In the genomic region with DNA sequence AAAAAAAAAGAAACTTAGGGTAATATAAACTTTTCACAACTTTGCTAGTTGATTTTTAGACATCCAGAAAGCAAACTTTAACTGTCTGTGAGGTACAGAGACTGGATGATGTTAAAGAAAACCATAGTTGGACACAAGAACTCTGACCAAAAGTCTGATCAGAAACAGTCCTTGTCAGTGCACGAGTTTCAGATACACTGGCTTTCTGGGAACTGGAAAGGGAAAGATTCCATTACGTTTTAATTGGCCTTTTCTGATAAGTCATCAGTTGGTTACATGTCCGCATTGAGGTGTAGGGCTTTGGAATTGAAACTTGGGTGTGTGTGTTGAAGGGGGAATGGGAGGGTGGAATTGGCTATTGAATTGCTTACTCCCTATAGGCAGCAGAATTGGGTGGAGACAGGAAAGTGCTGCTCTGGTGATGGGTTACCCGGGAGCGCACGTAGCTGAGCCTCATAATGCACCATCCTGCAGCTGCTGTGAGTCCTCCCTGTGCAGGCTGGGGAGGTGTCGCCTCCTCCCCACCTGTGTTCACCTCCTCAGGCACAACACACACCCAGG, we compare ENCODE assay signal across 24 cellular contexts. TPM values are rescaled to one million over a fixed set of nuclear protein-coding genes. Genes with fewer than 3 reads are reported as not detected.
DNase-seq lines count a peak whose midpoint lies in the region; ATAC-seq and TF ChIP-seq lines count a peak whose summit lies in the region.
"Had no signal": no experiment of that assay in that cellular context is flagged by ENCODE, and none has a peak within 500 bp of the region (broad histone marks: within the 10 kb centered on the region; RNA-seq: fewer than 3 reads in every experiment).

No MANE protein-coding gene starts in this region.

- whole genome bisulfite sequencing in mesenchymal stem cell = 95% methylated on average over 6 of the region's 7 CpGs

- no peaks in the 10 kb centered on the region for H3K79me1 ChIP-seq in mesenchymal stem cell (replicated peaks; ENCODE audit: low read length, poor library complexity, severe bottlenecking)

- peaks cover 18% of the 10 kb centered on the region for H3K4me1 ChIP-seq in mesenchymal stem cell (ENCODE audit: control insufficient read depth, insufficient read depth, low read depth, low read length)

- intact Hi-C loops in dendritic cell treated with granulocyte-macrophage colony-stimulating factor and Interleukin-4, amounts not matched to agents 40 ng/mL and 50 ng/mL, for 4 days (cut with micrococcal nuclease) = no loop called here

- H3K27me3 ChIP-seq in mesenchymal stem cell (ENCODE audit: control insufficient read depth in 1 of 2, insufficient read depth in 1 of 2, low read length in 2 of 2) = no peaks in the 10 kb centered on the region
- H3K27me3 ChIP-seq: dorsolateral prefrontal cortex had no signal

- no peak overlapping the region for H3K23ac ChIP-seq in mesenchymal stem cell (ENCODE audit: low read length in 2 of 2)

- H3K27ac ChIP-seq in mesenchymal stem cell (ENCODE audit: low read length, poor library complexity, severe bottlenecking) = no peak overlapping the region
- H3K27ac ChIP-seq: parathyroid adenoma had no signal

- no peak for DNase-seq in activated naive CD8-positive, alpha-beta T cell treated with anti-CD3 and anti-CD28 coated beads, Interleukin-2, amount 10 ng/mL, durations not matched to agents 7 days and 5 days
- no peak for DNase-seq in activated naive CD8-positive, alpha-beta T cell treated with anti-CD3 and anti-CD28 coated beads for 36 hours
- DNase-seq in mesenchymal stem cell (no peak), type B pancreatic cell (ENCODE audit: extremely low spot score, unreplicated experiment) (no peak)
- DNase-seq: activated CD4-positive, alpha-beta T cell treated with anti-CD3 and anti-CD28 coated beads for 4 hours; activated naive CD4-positive, alpha-beta T cell treated with anti-CD3 and anti-CD28 coated beads, Interleukin-2, amount 50 U/mL, for 16 hours; DMS53; dorsolateral prefrontal cortex; GOT3; hippocampal formation; left cardiac atrium; NCI-H2029; NCI-H524; stimulated activated CD4-positive, alpha-beta T cell treated with anti-CD3 and anti-CD28 coated beads, Interleukin-12 subunit alpha, Interleukin-12 subunit beta, amount 100 ng/mL, for 4 hours had no signal

- no peak overlapping the region for H3K14ac ChIP-seq in mesenchymal stem cell (ENCODE audit: low read length in 2 of 2)

- peak overlapping the region; percentile 53 for H3K9ac ChIP-seq in mesenchymal stem cell (ENCODE audit: low read length)
- H3K9ac ChIP-seq: parathyroid adenoma had no signal

- H3K36me3 Mint-ChIP-seq in activated naive CD8-positive, alpha-beta T cell treated with anti-CD3 and anti-CD28 coated beads, Interleukin-2, amount 10 ng/mL, durations not matched to agents 7 days and 5 days = peaks cover 19% of the 10 kb centered on the region
- peaks cover 32% of the 10 kb centered on the region for H3K36me3 Mint-ChIP-seq in activated naive CD8-positive, alpha-beta T cell treated with anti-CD3 and anti-CD28 coated beads for 36 hours
- H3K36me3 Mint-ChIP-seq in dendritic cell treated with granulocyte-macrophage colony-stimulating factor and Interleukin-4, amounts not matched to agents 40 ng/mL and 50 ng/mL, for 4 days (ENCODE audit: low read depth) = peaks cover 68% of the 10 kb centered on the region
- peaks cover 37% of the 10 kb centered on the region for H3K36me3 Mint-ChIP-seq in type B pancreatic cell

- H3K18ac ChIP-seq in mesenchymal stem cell (ENCODE audit: low read depth in 1 of 2, low read length in 2 of 2) = no peak overlapping the region

- no peak overlapping the region for H3K4me3 ChIP-seq in mesenchymal stem cell (ENCODE audit: insufficient read depth in 1 of 2, low read depth in 1 of 2, low read length in 2 of 2)
- H3K4me3 ChIP-seq: A549, dorsolateral prefrontal cortex had no signal

- no peak overlapping the region for H4K8ac ChIP-seq in mesenchymal stem cell (ENCODE audit: low read length)

- no peak overlapping the region for H2BK12ac ChIP-seq in mesenchymal stem cell (ENCODE audit: low read length in 2 of 2)

- H3K4me2 ChIP-seq in mesenchymal stem cell (ENCODE audit: low read length, poor library complexity, severe bottlenecking) = no peak overlapping the region
- H3K4me2 ChIP-seq: A549 had no signal

- no peak overlapping the region for H2AK5ac ChIP-seq in mesenchymal stem cell (ENCODE audit: low read length, severe bottlenecking)

- no peak for TF ChIP-seq CTCF in type B pancreatic cell (conservative IDR thresholded peaks at IDR 0.05)

- no peak overlapping the region for H2BK120ac ChIP-seq in mesenchymal stem cell (ENCODE audit: low read depth, low read length)

- H3K4ac ChIP-seq in mesenchymal stem cell (ENCODE audit: low read depth in 1 of 2, low read length in 2 of 2) = no peak overlapping the region

- no peak for ATAC-seq in activated naive CD8-positive, alpha-beta T cell treated with anti-CD3 and anti-CD28 coated beads, Interleukin-2, amount 10 ng/mL, durations not matched to agents 7 days and 5 days (ENCODE audit: low read depth)
- ATAC-seq in GM18519 (IDR thresholded peaks at IDR 0.05; ENCODE audit: low FRiP score, unreplicated experiment) (no peak), GM21528 (IDR thresholded peaks at IDR 0.05; ENCODE audit: low FRiP score, unreplicated experiment) (no peak), GM19397 (IDR thresholded peaks at IDR 0.05; ENCODE audit: unreplicated experiment) (no peak)
- ATAC-seq: A549; SK-N-SH treated with all-trans-retinoic acid at 6 μM for 48 hours; stimulated activated memory B cell treated with anti-CD40 and anti-IgM and Interleukin-4, amounts not matched to agents 10 μg/mL and 1 μg/mL and 100 μg/mL, for 72 hours had no signal

- POLR2A ChIA-PET in activated naive CD8-positive, alpha-beta T cell treated with anti-CD3 and anti-CD28 coated beads, Interleukin-2, amount 10 ng/mL, durations not matched to agents 7 days and 5 days (lab: Charles Lee) = no interaction called here

- H2BK5ac ChIP-seq in mesenchymal stem cell (ENCODE audit: low read depth, low read length, poor library complexity, severe bottlenecking) = no peak overlapping the region

- no peak overlapping the region for H3K4me3 Mint-ChIP-seq in activated naive CD8-positive, alpha-beta T cell treated with anti-CD3 and anti-CD28 coated beads, Interleukin-2, amount 10 ng/mL, durations not matched to agents 7 days and 5 days
- no peak overlapping the region for H3K4me3 Mint-ChIP-seq in activated naive CD8-positive, alpha-beta T cell treated with anti-CD3 and anti-CD28 coated beads for 36 hours
- no peak overlapping the region for H3K4me3 Mint-ChIP-seq in dendritic cell treated with granulocyte-macrophage colony-stimulating factor and Interleukin-4, amounts not matched to agents 40 ng/mL and 50 ng/mL, for 4 days
- no peak overlapping the region for H3K4me3 Mint-ChIP-seq in type B pancreatic cell
- H3K4me3 Mint-ChIP-seq: brain; IgD-negative memory B cell; stimulated activated memory B cell treated with anti-CD40 and anti-IgM and Interleukin-4, amounts not matched to agents 10 μg/mL and 1 μg/mL and 100 μg/mL, for 72 hours had no signal

- H3K4me1 Mint-ChIP-seq in activated naive CD8-positive, alpha-beta T cell treated with anti-CD3 and anti-CD28 coated beads, Interleukin-2, amount 10 ng/mL, durations not matched to agents 7 days and 5 days = peaks cover 22% of the 10 kb centered on the region
- peaks cover 35% of the 10 kb centered on the region for H3K4me1 Mint-ChIP-seq in activated naive CD8-positive, alpha-beta T cell treated with anti-CD3 and anti-CD28 coated beads for 36 hours
- H3K4me1 Mint-ChIP-seq in dendritic cell treated with granulocyte-macrophage colony-stimulating factor and Interleukin-4, amounts not matched to agents 40 ng/mL and 50 ng/mL, for 4 days (ENCODE audit: low read depth) = peaks cover 61% of the 10 kb centered on the region
- peaks cover 18% of the 10 kb centered on the region for H3K4me1 Mint-ChIP-seq in type B pancreatic cell (ENCODE audit: unreplicated experiment)

- H3K27ac Mint-ChIP-seq in activated naive CD8-positive, alpha-beta T cell treated with anti-CD3 and anti-CD28 coated beads, Interleukin-2, amount 10 ng/mL, durations not matched to agents 7 days and 5 days = peak overlapping the region; percentile 64
- no peak overlapping the region for H3K27ac Mint-ChIP-seq in activated naive CD8-positive, alpha-beta T cell treated with anti-CD3 and anti-CD28 coated beads for 36 hours
- H3K27ac Mint-ChIP-seq in dendritic cell treated with granulocyte-macrophage colony-stimulating factor and Interleukin-4, amounts not matched to agents 40 ng/mL and 50 ng/mL, for 4 days = peak overlapping the region; percentile 34
- peak overlapping the region; percentile 80 for H3K27ac Mint-ChIP-seq in type B pancreatic cell
- H3K27ac Mint-ChIP-seq: stimulated activated memory B cell treated with anti-CD40 and anti-IgM and Interleukin-4, amounts not matched to agents 10 μg/mL and 1 μg/mL and 100 μg/mL, for 72 hours had no signal

- no peaks in the 10 kb centered on the region for H3K9me3 Mint-ChIP-seq in activated naive CD8-positive, alpha-beta T cell treated with anti-CD3 and anti-CD28 coated beads, Interleukin-2, amount 10 ng/mL, durations not matched to agents 7 days and 5 days
- H3K9me3 Mint-ChIP-seq in activated naive CD8-positive, alpha-beta T cell treated with anti-CD3 and anti-CD28 coated beads for 36 hours = no peaks in the 10 kb centered on the region
- no peaks in the 10 kb centered on the region for H3K9me3 Mint-ChIP-seq in dendritic cell treated with granulocyte-macrophage colony-stimulating factor and Interleukin-4, amounts not matched to agents 40 ng/mL and 50 ng/mL, for 4 days
- H3K9me3 Mint-ChIP-seq in type B pancreatic cell = no peaks in the 10 kb centered on the region
- H3K9me3 Mint-ChIP-seq: brain; IgD-negative memory B cell; stimulated activated memory B cell treated with anti-CD40 and anti-IgM and Interleukin-4, amounts not matched to agents 10 μg/mL and 1 μg/mL and 100 μg/mL, for 72 hours had no signal

- H2AFZ ChIP-seq in mesenchymal stem cell (ENCODE audit: low read depth, low read length) = no peak overlapping the region
- H2AFZ ChIP-seq: parathyroid adenoma had no signal

- no peaks in the 10 kb centered on the region for H3K27me3 Mint-ChIP-seq in activated naive CD8-positive, alpha-beta T cell treated with anti-CD3 and anti-CD28 coated beads, Interleukin-2, amount 10 ng/mL, durations not matched to agents 7 days and 5 days
- H3K27me3 Mint-ChIP-seq in activated naive CD8-positive, alpha-beta T cell treated with anti-CD3 and anti-CD28 coated beads for 36 hours = no peaks in the 10 kb centered on the region
- no peaks in the 10 kb centered on the region for H3K27me3 Mint-ChIP-seq in dendritic cell treated with granulocyte-macrophage colony-stimulating factor and Interleukin-4, amounts not matched to agents 40 ng/mL and 50 ng/mL, for 4 days
- H3K27me3 Mint-ChIP-seq in type B pancreatic cell = no peaks in the 10 kb centered on the region
- H3K27me3 Mint-ChIP-seq: brain; IgD-negative memory B cell; stimulated activated memory B cell treated with anti-CD40 and anti-IgM and Interleukin-4, amounts not matched to agents 10 μg/mL and 1 μg/mL and 100 μg/mL, for 72 hours had no signal

- no peak overlapping the region for H4K91ac ChIP-seq in mesenchymal stem cell (ENCODE audit: low read length)

- H2BK15ac ChIP-seq in mesenchymal stem cell (ENCODE audit: low read depth, poor library complexity, severe bottlenecking) = no peak overlapping the region

- H3K36me3 ChIP-seq in mesenchymal stem cell (ENCODE audit: control insufficient read depth in 1 of 2, insufficient read depth in 2 of 2, low read depth in 1 of 2, low read length in 2 of 2) = peaks cover 29 to 53% of the 10 kb centered on the region in 2 experiments

- H3K9me3 ChIP-seq in mesenchymal stem cell (ENCODE audit: control insufficient read depth, low read length) = no peaks in the 10 kb centered on the region
- H3K9me3 ChIP-seq: A549 had no signal

RNA-seq across cellular contexts. Expression of a gene that starts 13.5 kb away (rescaled TPM):
- total RNA-seq in activated naive CD8-positive, alpha-beta T cell treated with anti-CD3 and anti-CD28 coated beads, Interleukin-2, amount 10 ng/mL, durations not matched to agents 7 days and 5 days = 100 to 1,000 TPM; 144 to 149 TPM
- total RNA-seq in activated naive CD8-positive, alpha-beta T cell treated with anti-CD3 and anti-CD28 coated beads for 36 hours = 100 to 1,000 TPM; 203 TPM
- polyA plus RNA-seq in mesenchymal stem cell (2013, experiment 1 of 2) = 362 TPM
- polyA plus RNA-seq in mesenchymal stem cell (2013, experiment 2 of 2) = 378 TPM
- 204 and 253 TPM in 2 replicates for total RNA-seq in type B pancreatic cell (ENCODE audit: low replicate concordance)

RNA-seq across cellular contexts. Expression of a gene that starts 39.0 kb away (rescaled TPM):
- total RNA-seq in activated naive CD8-positive, alpha-beta T cell treated with anti-CD3 and anti-CD28 coated beads, Interleukin-2, amount 10 ng/mL, durations not matched to agents 7 days and 5 days = 10 to 100 TPM; 12.0 to 19.0 TPM
- 10 to 100 TPM; 13.7 to 15.5 TPM for total RNA-seq in activated naive CD8-positive, alpha-beta T cell treated with anti-CD3 and anti-CD28 coated beads for 36 hours
- 14.7 TPM for polyA plus RNA-seq in mesenchymal stem cell (2013, experiment 1 of 2)
- polyA plus RNA-seq in mesenchymal stem cell (2013, experiment 2 of 2) = 14.3 TPM
- total RNA-seq in type B pancreatic cell (ENCODE audit: low replicate concordance) = 22.0 and 23.2 TPM in 2 replicates

RNA-seq across cellular contexts. Expression of a gene that starts 59.9 kb away (rescaled TPM):
- 10 to 100 TPM; 32.3 to 37.2 TPM for total RNA-seq in activated naive CD8-positive, alpha-beta T cell treated with anti-CD3 and anti-CD28 coated beads, Interleukin-2, amount 10 ng/mL, durations not matched to agents 7 days and 5 days
- total RNA-seq in activated naive CD8-positive, alpha-beta T cell treated with anti-CD3 and anti-CD28 coated beads for 36 hours = 10 to 100 TPM; 15.7 to 17.1 TPM
- 6.1 TPM for polyA plus RNA-seq in mesenchymal stem cell (2013, experiment 1 of 2)
- polyA plus RNA-seq in mesenchymal stem cell (2013, experiment 2 of 2) = 6.4 TPM
- total RNA-seq in type B pancreatic cell (ENCODE audit: low replicate concordance) = 21.2 and 27.0 TPM in 2 replicates
